In the genomic region with DNA sequence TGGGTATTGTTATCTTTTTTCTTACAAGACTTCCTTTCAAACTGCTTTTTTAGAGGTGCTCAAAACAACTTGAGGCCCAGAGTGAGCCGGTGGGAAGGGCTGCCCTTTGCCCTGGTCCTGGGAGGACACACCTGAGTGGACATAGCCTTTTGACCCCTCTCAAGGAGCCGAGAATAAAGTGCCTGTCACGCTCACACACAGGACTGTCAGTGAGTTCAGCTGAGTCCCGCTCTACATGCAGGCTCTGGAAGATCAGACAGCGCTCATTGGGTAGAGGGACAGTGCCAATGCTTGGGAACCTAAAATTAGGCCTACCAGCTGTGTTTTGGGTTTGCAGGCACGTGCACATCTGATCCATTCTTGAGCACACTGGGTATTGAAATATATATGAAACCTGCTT, we compare ENCODE assay signal across 21 cellular contexts.
"Had no signal": no experiment of that assay in that cellular context is flagged by ENCODE, and none has a peak within 500 bp of the region (broad histone marks: within the 10 kb centered on the region; RNA-seq: fewer than 3 reads in every experiment).

No MANE protein-coding gene starts in this region.

- DNase-seq: activated CD4-positive, alpha-beta T cell treated with anti-CD3 and anti-CD28 coated beads for 36 hours; activated CD4-positive, CD25-positive, alpha-beta regulatory T cell; activated CD8-positive, alpha-beta memory T cell treated with anti-CD3 and anti-CD28 coated beads, Interleukin-2, amount 50 U/mL, for 4 hours; activated CD8-positive, alpha-beta T cell treated with anti-CD3 and anti-CD28 coated beads for 36 hours; activated gamma-delta T cell treated with Interleukin-2 at 50 U/mL for 16 hours; activated naive CD4-positive, alpha-beta T cell treated with anti-CD3 and anti-CD28 coated beads, Interleukin-2, amount 10 ng/mL, durations not matched to agents 7 days and 5 days; activated naive CD8-positive, alpha-beta T cell treated with anti-CD3 and anti-CD28 coated beads for 36 hours; activated T-cell treated with anti-CD3 and anti-CD28 coated beads, Interleukin-2, amount 50 U/mL, for 72 hours; brain microvascular endothelial cell; MM.1S; NCI-H1105 treated with DMSO at 0.1 percent for 48 hours; NCI-H1436 treated with DMSO at 0.1 percent for 48 hours; NCI-H1930; NCI-H2171; NCI-H2227 treated with DMSO at 0.1 percent for 48 hours; NCI-H526; NCI-H774; T-cell had no signal

- H3K27me3 ChIP-seq: brain microvascular endothelial cell, cardiac muscle cell had no signal

- H3K27ac ChIP-seq: brain microvascular endothelial cell, cardiac muscle cell, SK-N-MC, VCaP had no signal

- ATAC-seq: activated CD4-positive, alpha-beta T cell treated with anti-CD3 and anti-CD28 coated beads for 36 hours; activated CD8-positive, alpha-beta T cell treated with anti-CD3 and anti-CD28 coated beads for 36 hours; activated T-cell treated with anti-CD3 and anti-CD28 coated beads, Interleukin-2, amount 50 U/mL, for 72 hours; T-cell had no signal

- H3K4me3 ChIP-seq: cardiac muscle cell, SK-N-MC had no signal

- H3K36me3 ChIP-seq: brain microvascular endothelial cell, cardiac muscle cell had no signal
